14 cellular contexts compared by ENCODE assay signal in the genomic region with DNA sequence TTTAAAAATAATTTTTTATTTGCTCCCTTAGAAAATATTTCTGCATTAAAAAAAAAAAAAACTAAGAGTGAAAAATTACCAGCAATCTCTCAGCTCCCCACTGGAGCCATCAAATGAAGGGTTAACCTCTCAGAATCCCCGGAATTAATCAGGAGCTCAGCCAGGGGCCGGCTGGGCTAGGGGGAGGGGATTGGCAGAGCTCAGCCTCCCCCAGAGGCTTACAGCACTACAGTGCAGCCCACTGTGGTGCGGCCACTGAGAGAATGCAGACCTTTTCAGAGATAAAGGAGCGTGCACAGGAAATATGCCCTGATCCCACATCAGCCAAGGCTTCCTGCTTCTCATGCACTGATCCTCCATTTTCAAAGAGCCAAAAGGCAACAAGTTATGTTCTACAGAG.
A peak's percentile ranks its signal among the peaks of the same experiment; 100 is the strongest.
DNase-seq lines count a peak whose midpoint lies in the region; ATAC-seq, FAIRE-seq and TF ChIP-seq lines count a peak whose summit lies in the region.
"Had no signal": no experiment of that assay in that cellular context is flagged by ENCODE, and none has a peak within 500 bp of the region (broad histone marks: within the 10 kb centered on the region; RNA-seq: fewer than 3 reads in every experiment).

No MANE protein-coding gene starts in this region.

- H3K27me3 ChIP-seq in body of pancreas (no peaks in the 10 kb centered on the region), colonic mucosa (no peaks in the 10 kb centered on the region), small intestine (ENCODE audit: control insufficient read depth in 2 of 2, insufficient read depth in 2 of 2, low read length in 2 of 2) (no peaks in the 10 kb centered on the region)

- H3K27ac ChIP-seq in body of pancreas (no peak overlapping the region), colonic mucosa (no peak overlapping the region), small intestine (ENCODE audit: low read depth in 1 of 2, low read length in 1 of 2) (no peak overlapping the region)

- ATAC-seq in body of pancreas = no peak
- ATAC-seq in GM21515 (IDR thresholded peaks at IDR 0.05; ENCODE audit: unreplicated experiment) = no peak
- ATAC-seq: stimulated activated naive CD8-positive, alpha-beta T cell treated with anti-CD3 and anti-CD28 coated beads, Interleukin-15, Interleukin-2, amounts not matched to agents 100 U/mL and 50 U/mL, for 24 hours had no signal

- no peak for TF ChIP-seq CTCF in body of pancreas (IDR thresholded peaks at IDR 0.05)
- no peak for TF ChIP-seq CTCF in colonic mucosa (IDR thresholded peaks at IDR 0.05)

- H3K9ac ChIP-seq in colonic mucosa (ENCODE audit: low read depth in 2 of 2, low read length in 2 of 2) = no peak overlapping the region

- no peaks in the 10 kb centered on the region for H3K4me1 ChIP-seq in body of pancreas
- no peaks in the 10 kb centered on the region for H3K4me1 ChIP-seq in colonic mucosa
- no peaks in the 10 kb centered on the region for H3K4me1 ChIP-seq in small intestine (ENCODE audit: control insufficient read depth in 2 of 2, insufficient read depth in 1 of 2, low read depth in 1 of 2, low read length in 1 of 2)

- H3K9me3 ChIP-seq in body of pancreas (no peaks in the 10 kb centered on the region), colonic mucosa (no peaks in the 10 kb centered on the region), small intestine (ENCODE audit: control insufficient read depth, low read depth) (no peaks in the 10 kb centered on the region)

- H3K36me3 ChIP-seq in body of pancreas (replicated peaks in 1 of 2; ENCODE audit: insufficient read depth in 1 of 2, low read depth in 2 of 2) (no peaks in the 10 kb centered on the region), colonic mucosa (no peaks in the 10 kb centered on the region), small intestine (ENCODE audit: control insufficient read depth in 2 of 2, insufficient read depth in 2 of 2, low read length in 2 of 2) (no peaks in the 10 kb centered on the region)

- WGBS in body of pancreas, 2 donors = 21 to 32% methylated on average over 4 of the region's 4 CpGs
- 21 to 45% (median 37%) methylated on average over 4 of the region's 4 CpGs for WGBS in small intestine, 3 donors

- H3K4me3 ChIP-seq in body of pancreas (no peak overlapping the region), colonic mucosa (no peak overlapping the region), small intestine (ENCODE audit: low read depth in 1 of 2, low read length in 2 of 2) (no peak overlapping the region)

- no peak for FAIRE-seq in small intestine (lab: Jason Lieb, UNC)
- FAIRE-seq: colon had no signal

- intact Hi-C loops in body of pancreas (cut with DNase I) = no loop called here
- intact Hi-C loops in colonic mucosa (cut with DNase I) = no loop called here

- no peak for TF ChIP-seq POLR2A in body of pancreas (IDR thresholded peaks at IDR 0.05)

- DNase-seq in A172 (ENCODE audit: low spot score) (peak; percentile 4), NCI-H2227 (lab: John Stamatoyannopoulos, UW; ENCODE audit: unreplicated experiment) (peak; percentile 73), cerebellum (ENCODE audit: low spot score) (peak; percentile 9), iPS-NIHi7 (ENCODE audit: extremely low spot score) (peak; percentile 88), body of pancreas (no peak), colonic mucosa (no peak), small intestine (no peak)
- DNase-seq: ACHN; activated effector memory CD4-positive, alpha-beta T cell treated with Interleukin-2 at 50 U/mL for 16 hours; NCI-H2029 treated with DMSO at 0.1 percent for 48 hours; RPMI8226; stimulated activated naive CD8-positive, alpha-beta T cell treated with anti-CD3 and anti-CD28 coated beads, Interleukin-15, Interleukin-2, amounts not matched to agents 100 U/mL and 50 U/mL, for 24 hours had no signal

Comparison
In these comparisons a context has a peak if more than half of its experiments do, and no peak if none do; other contexts are left out.
1. DNase-seq: peak in A172 (single experiment), NCI-H2227 (single experiment), cerebellum (single experiment) and iPS-NIHi7 (single experiment); none in body of pancreas (0 of 4), colonic mucosa (single experiment) and small intestine (single experiment).